ENCODE assay signal across 13 cellular contexts in genomic region chr2:134320930-134321329, GRCh38.
DNase-seq lines count a peak whose midpoint lies in the region; ATAC-seq and TF ChIP-seq lines count a peak whose summit lies in the region.
"Had no signal": no experiment of that assay in that cellular context is flagged by ENCODE, and none has a peak within 500 bp of the region (broad histone marks: within the 10 kb centered on the region; RNA-seq: fewer than 3 reads in every experiment).

No MANE protein-coding gene starts in this region.

- intact Hi-C loops in activated CD8-positive, alpha-beta T cell treated with anti-CD3 and anti-CD28 coated beads for 36 hours (cut with micrococcal nuclease) = no loop called here

- H3K36me3 ChIP-seq in thymus (ENCODE audit: control insufficient read depth, insufficient read depth) = peaks cover 13% of the 10 kb centered on the region
- H3K36me3 ChIP-seq: neural progenitor cell had no signal

- H3K27me3 Mint-ChIP-seq in activated CD8-positive, alpha-beta T cell treated with anti-CD3 and anti-CD28 coated beads for 36 hours = no peaks in the 10 kb centered on the region
- H3K27me3 Mint-ChIP-seq in effector memory CD8-positive, alpha-beta T cell = no peaks in the 10 kb centered on the region

- no peak overlapping the region for H3K4me3 Mint-ChIP-seq in activated CD8-positive, alpha-beta T cell treated with anti-CD3 and anti-CD28 coated beads for 36 hours
- H3K4me3 Mint-ChIP-seq in effector memory CD8-positive, alpha-beta T cell = no peak overlapping the region
- H3K4me3 Mint-ChIP-seq: neural progenitor cell had no signal

- H3K4me3 ChIP-seq in thymus (ENCODE audit: low read length) = no peak overlapping the region
- H3K4me3 ChIP-seq: body of pancreas, neural progenitor cell had no signal

- peaks cover 47% of the 10 kb centered on the region for H3K36me3 Mint-ChIP-seq in activated CD8-positive, alpha-beta T cell treated with anti-CD3 and anti-CD28 coated beads for 36 hours (ENCODE audit: low read depth)
- H3K36me3 Mint-ChIP-seq in effector memory CD8-positive, alpha-beta T cell (ENCODE audit: insufficient read depth) = peaks cover 12% of the 10 kb centered on the region

- H3K4me1 Mint-ChIP-seq in activated CD8-positive, alpha-beta T cell treated with anti-CD3 and anti-CD28 coated beads for 36 hours (ENCODE audit: low read depth) = peaks cover 67% of the 10 kb centered on the region
- peaks cover 55 to 81% of the 10 kb centered on the region in 2 donors for H3K4me1 Mint-ChIP-seq in effector memory CD8-positive, alpha-beta T cell (ENCODE audit: low read depth in 2 of 2)

- ATAC-seq in activated CD8-positive, alpha-beta T cell treated with anti-CD3 and anti-CD28 coated beads for 36 hours = peak; percentile 87
- ATAC-seq in effector memory CD8-positive, alpha-beta T cell (replicated peaks) = peak; percentile 64
- ATAC-seq in activated CD4-positive, CD25-positive, alpha-beta regulatory T cell treated with anti-CD3 and anti-CD28 coated beads, Interleukin-2, amount 50 U/mL, for 24 hours = no peak
- ATAC-seq: body of pancreas, esophagus mucosa had no signal

- POLR2A ChIA-PET in activated CD8-positive, alpha-beta T cell treated with anti-CD3 and anti-CD28 coated beads for 36 hours (lab: Charles Lee) = interaction anchor here (0.8 to 1.1 kb wide), 2 partner anchors 15 to 31 kb away, joined by 3 read pairs; no protein-coding TSS in a partner anchor

- H3K27ac Mint-ChIP-seq in activated CD8-positive, alpha-beta T cell treated with anti-CD3 and anti-CD28 coated beads for 36 hours = peak overlapping the region; percentile 58
- peak overlapping the region in 1 of 2 donors; percentile 27 for H3K27ac Mint-ChIP-seq in effector memory CD8-positive, alpha-beta T cell
- H3K27ac Mint-ChIP-seq: neural progenitor cell had no signal

- DNase-seq in activated CD8-positive, alpha-beta memory T cell treated with anti-CD3 and anti-CD28 coated beads for 4 hours (ENCODE audit: low read depth in 2 of 2) = peak; percentile 2 to 6
- no peak for DNase-seq in activated CD8-positive, alpha-beta memory T cell treated with anti-CD3 and anti-CD28 coated beads, Interleukin-2, amount 50 U/mL, for 48 hours
- DNase-seq in activated CD8-positive, alpha-beta T cell treated with anti-CD3 and anti-CD28 coated beads for 36 hours = peak; percentile 76
- peak in 1 of 3 experiments; percentile 6 for DNase-seq in effector memory CD8-positive, alpha-beta T cell
- DNase-seq in COR-L47 (lab: John Stamatoyannopoulos, UW) (no peak), middle frontal gyrus (ENCODE audit: extremely low spot score, low spot score) (no peak)
- DNase-seq: body of pancreas, GOT3, T1000 had no signal

- peaks cover 21% of the 10 kb centered on the region for H3K4me1 ChIP-seq in thymus (ENCODE audit: control insufficient read depth, insufficient read depth, low read length)
- H3K4me1 ChIP-seq: neural progenitor cell had no signal

- no peak for TF ChIP-seq CTCF in activated CD8-positive, alpha-beta T cell treated with anti-CD3 and anti-CD28 coated beads for 36 hours (IDR thresholded peaks at IDR 0.05)

- CTCF ChIA-PET in activated CD8-positive, alpha-beta T cell treated with anti-CD3 and anti-CD28 coated beads for 36 hours (lab: Charles Lee) = interaction anchor here (1.1 to 1.5 kb wide), 2 partner anchors 11 to 75 kb away, joined by 3 to 5 read pairs; no protein-coding TSS in a partner anchor

- H3K27ac ChIP-seq in thymus (ENCODE audit: low read depth) = peak overlapping the region; percentile 20
- H3K27ac ChIP-seq: body of pancreas, neural progenitor cell had no signal

- H3K27me3 ChIP-seq in thymus (ENCODE audit: control insufficient read depth, insufficient read depth) = no peaks in the 10 kb centered on the region
- H3K27me3 ChIP-seq: body of pancreas, neural progenitor cell had no signal

- no peaks in the 10 kb centered on the region for H3K9me3 Mint-ChIP-seq in activated CD8-positive, alpha-beta T cell treated with anti-CD3 and anti-CD28 coated beads for 36 hours
- no peaks in the 10 kb centered on the region for H3K9me3 Mint-ChIP-seq in effector memory CD8-positive, alpha-beta T cell

- H3K9me3 ChIP-seq in thymus (ENCODE audit: control insufficient read depth) = no peaks in the 10 kb centered on the region
- H3K9me3 ChIP-seq: body of pancreas had no signal

- 17% methylated on average over 3 of the region's 3 CpGs for WGBS in thymus

Comparison
In these comparisons a context has a peak if more than half of its experiments do, and no peak if none do; other contexts are left out.
1. DNase-seq: peak in activated CD8-positive, alpha-beta memory T cell treated with anti-CD3 and anti-CD28 coated beads for 4 hours (2 of 2) and activated CD8-positive, alpha-beta T cell treated with anti-CD3 and anti-CD28 coated beads for 36 hours (single experiment); none in activated CD8-positive, alpha-beta memory T cell treated with anti-CD3 and anti-CD28 coated beads, Interleukin-2, amount 50 U/mL, for 48 hours (single experiment), COR-L47 (single experiment) and middle frontal gyrus (single experiment).
2. ATAC-seq: peak in activated CD8-positive, alpha-beta T cell treated with anti-CD3 and anti-CD28 coated beads for 36 hours (single experiment) and effector memory CD8-positive, alpha-beta T cell (single experiment); none in activated CD4-positive, CD25-positive, alpha-beta regulatory T cell treated with anti-CD3 and anti-CD28 coated beads, Interleukin-2, amount 50 U/mL, for 24 hours (0 of 2).